ENCODE assay signal across 8 cellular contexts in the genomic region with DNA sequence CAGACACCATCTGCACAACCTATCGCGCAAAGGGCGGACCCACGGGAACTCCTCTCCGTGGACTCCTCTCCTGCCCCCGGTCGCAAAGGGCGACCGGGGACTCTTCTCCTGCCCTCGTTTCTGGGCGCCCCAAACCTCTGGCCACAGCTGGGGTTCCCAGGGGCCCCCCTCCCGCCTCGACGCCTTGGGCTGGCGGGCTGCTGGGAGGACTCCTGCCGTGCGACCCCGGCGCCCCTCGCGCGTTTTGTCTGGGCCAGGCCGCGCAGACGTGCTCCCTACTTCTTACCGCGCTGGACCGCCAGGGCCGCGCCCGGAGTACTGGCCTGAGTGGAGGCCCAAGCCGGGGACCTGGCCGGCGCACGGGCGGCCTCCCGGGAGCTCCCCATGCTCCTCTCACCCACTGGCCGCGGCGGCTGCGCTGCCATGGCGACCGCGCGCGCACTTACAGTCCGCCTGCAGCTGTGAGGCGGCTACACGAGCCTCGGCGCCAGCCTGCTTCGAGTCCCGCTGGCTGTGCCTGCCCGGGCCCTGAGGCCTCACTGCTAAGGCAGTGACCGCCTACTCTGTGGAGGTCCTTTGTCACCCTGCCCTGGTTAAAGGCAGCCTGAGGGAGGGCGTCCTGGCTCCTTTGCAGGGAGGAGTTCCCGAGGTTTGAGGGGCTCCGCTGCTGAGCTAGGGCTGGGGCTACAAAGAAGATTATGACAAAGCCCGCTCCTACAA. TPM values are rescaled to one million over a fixed set of nuclear protein-coding genes. Genes with fewer than 3 reads are reported as not detected.
DNase-seq lines count a peak whose midpoint lies in the region; ATAC-seq and TF ChIP-seq lines count a peak whose summit lies in the region.

No MANE protein-coding gene starts in this region.

- H3K4me3 Mint-ChIP-seq in progenitor cell of endocrine pancreas (ENCODE audit: low read depth), result peak overlapping the region; percentile 86

- H3K27me3 Mint-ChIP-seq in progenitor cell of endocrine pancreas, result peaks cover 3% of the 10 kb centered on the region

- H3K27ac Mint-ChIP-seq in progenitor cell of endocrine pancreas, result peak overlapping the region; percentile 90

- peaks cover 6% of the 10 kb centered on the region for H3K9me3 Mint-ChIP-seq in progenitor cell of endocrine pancreas (ENCODE audit: low read depth)

- DNase-seq in D341Med (ENCODE audit: low spot score), result peak; percentile 60
- peak; percentile 42 for DNase-seq in HS-5 (ENCODE audit: low read depth)
- DNase-seq in SHP77 (lab: John Stamatoyannopoulos, UW), result peak; percentile 53 to 69
- DNase-seq in adipocyte (ENCODE audit: low read depth), result peak; percentile 84
- DNase-seq in right atrium auricular region (ENCODE audit: low spot score), result peak; percentile 76
- peak; percentile 60 for DNase-seq in progenitor cell of endocrine pancreas (ENCODE audit: low spot score, unreplicated experiment)

- 1% methylated on average over 59 of the region's 59 CpGs for WGBS in urinary bladder

- peak overlapping the region; percentile 79 for H3K4me3 ChIP-seq in adipocyte (ENCODE audit: low read length)
- H3K4me3 ChIP-seq in right atrium auricular region, result peak overlapping the region; percentile 55 to 69
- H3K4me3 ChIP-seq in urinary bladder (ENCODE audit: low read depth, low read length), result peak overlapping the region; percentile 74

- H3K36me3 Mint-ChIP-seq in progenitor cell of endocrine pancreas (ENCODE audit: insufficient read depth), result peaks cover 2% of the 10 kb centered on the region

- peak; percentile 55 for ATAC-seq in GM21360 (IDR thresholded peaks at IDR 0.05; ENCODE audit: unreplicated experiment)

- H3K4me1 ChIP-seq in adipocyte (ENCODE audit: control insufficient read depth, insufficient read depth, low read length), result peaks cover 20% of the 10 kb centered on the region
- H3K4me1 ChIP-seq in right atrium auricular region, result peaks cover 0 to 15% of the 10 kb centered on the region in 2 donors
- H3K4me1 ChIP-seq in urinary bladder (ENCODE audit: insufficient read depth), result no peaks in the 10 kb centered on the region

- peaks cover 10% of the 10 kb centered on the region for H3K4me1 Mint-ChIP-seq in progenitor cell of endocrine pancreas (ENCODE audit: low read depth)

- peak overlapping the region; percentile 79 for H3K9ac ChIP-seq in adipocyte (ENCODE audit: low read length)

- H3K9me3 ChIP-seq in adipocyte (ENCODE audit: control insufficient read depth, low read length) (peaks cover 12% of the 10 kb centered on the region), right atrium auricular region (peaks cover 0 to 10% of the 10 kb centered on the region in 2 donors)

- H3K27me3 ChIP-seq in adipocyte (replicated peaks; ENCODE audit: control insufficient read depth, insufficient read depth, low read length), result no peaks in the 10 kb centered on the region
- no peaks in the 10 kb centered on the region for H3K27me3 ChIP-seq in right atrium auricular region

- peak overlapping the region; percentile 68 to 76 for H3K27ac ChIP-seq in right atrium auricular region
- H3K27ac ChIP-seq in urinary bladder (ENCODE audit: low read depth), result peak overlapping the region; percentile 60

- H3K36me3 ChIP-seq in adipocyte (ENCODE audit: control insufficient read depth, insufficient read depth, low read length, severe bottlenecking) (peaks cover 1% of the 10 kb centered on the region), right atrium auricular region (no peaks in the 10 kb centered on the region), urinary bladder (ENCODE audit: insufficient read depth) (no peaks in the 10 kb centered on the region)

- TF ChIP-seq CTCF in right atrium auricular region (IDR thresholded peaks at IDR 0.05) (no peak), progenitor cell of endocrine pancreas (IDR thresholded peaks at IDR 0.05; ENCODE audit: unreplicated experiment) (peak; percentile 13)

RNA-seq across cellular contexts. Expression of a gene that starts 0.4 kb away (rescaled TPM):
- total RNA-seq in right atrium auricular region (under 1 TPM in 1 of 2 donors, not detected in 1; 0.43 TPM), progenitor cell of endocrine pancreas (0.31 and 0.42 TPM in 2 replicates), urinary bladder (not detected)
- polyA plus RNA-seq in urinary bladder, result not detected

RNA-seq across cellular contexts. Expression of a gene that starts 0.4 kb away (rescaled TPM):
- total RNA-seq in right atrium auricular region (1 to 10 TPM; 2.9 to 3.3 TPM), progenitor cell of endocrine pancreas (6.6 and 7.0 TPM in 2 replicates), urinary bladder (14.7 TPM)
- polyA plus RNA-seq in urinary bladder, result 2.0 TPM

RNA-seq across cellular contexts. Expression of a gene that starts 39.1 kb away (rescaled TPM):
- total RNA-seq in right atrium auricular region, result 10 to 100 TPM; 10.2 to 11.2 TPM
- 15.5 and 15.8 TPM in 2 replicates for total RNA-seq in progenitor cell of endocrine pancreas
- 50.8 TPM for total RNA-seq in urinary bladder
- 11.9 TPM for polyA plus RNA-seq in urinary bladder

RNA-seq across cellular contexts. Expression of a gene that starts 42.9 kb away (rescaled TPM):
- 1 to 10 TPM in 1 of 2 donors, under 1 TPM in 1; 0.30 to 1.4 TPM for total RNA-seq in right atrium auricular region
- 2.1 and 2.6 TPM in 2 replicates for total RNA-seq in progenitor cell of endocrine pancreas
- 3.3 TPM for total RNA-seq in urinary bladder
- polyA plus RNA-seq in urinary bladder, result 2.4 TPM

RNA-seq across cellular contexts. Expression of a gene that starts 47.4 kb away (rescaled TPM):
- total RNA-seq in right atrium auricular region, result 10 to 100 TPM; 53.6 to 61.6 TPM
- total RNA-seq in progenitor cell of endocrine pancreas, result 9.1 and 12.4 TPM in 2 replicates
- 108 TPM for total RNA-seq in urinary bladder
- polyA plus RNA-seq in urinary bladder, result not detected

Comparison
In these comparisons a context has a peak if more than half of its experiments do, and no peak if none do; other contexts are left out.
1. Peak in every context shown above with its lines: DNase-seq, ATAC-seq, H3K4me3 ChIP-seq and H3K27ac ChIP-seq.